In the genomic region with DNA sequence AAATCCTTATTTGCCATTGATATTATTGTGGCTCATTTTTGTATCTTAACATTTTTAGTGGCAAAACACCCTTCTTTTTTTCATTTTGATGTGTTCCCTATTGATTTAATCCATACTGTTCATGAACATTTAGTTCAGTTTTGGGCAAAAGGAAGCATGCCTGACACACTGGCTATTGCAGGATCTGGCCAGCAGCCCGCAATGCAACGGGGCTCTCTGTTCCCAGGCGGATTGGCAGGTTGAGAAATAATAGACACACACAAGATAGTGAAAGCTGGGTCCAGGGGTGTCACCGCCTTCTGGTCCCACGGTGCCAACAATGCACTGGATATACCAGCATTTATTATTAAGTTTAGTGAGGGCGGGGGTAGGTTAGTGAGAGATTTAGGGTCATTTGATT, we compare ENCODE assay signal across 5 cellular contexts. TPM values are rescaled to one million over a fixed set of nuclear protein-coding genes. Genes with fewer than 3 reads are reported as not detected.
"Had no signal": no experiment of that assay in that cellular context is flagged by ENCODE, and none has a peak within 500 bp of the region (broad histone marks: within the 10 kb centered on the region; RNA-seq: fewer than 3 reads in every experiment).

No MANE protein-coding gene starts in this region.

RNA-seq across cellular contexts. Expression of gene FAM47E, which starts 30.1 kb away (rescaled TPM):
- total RNA-seq: activated CD4-positive, alpha-beta memory T cell treated with anti-CD3 and anti-CD28 coated beads, Interleukin-2, amount 10 ng/mL, durations not matched to agents 7 days and 5 days; activated CD4-positive, alpha-beta T cell treated with anti-CD3 and anti-CD28 coated beads for 36 hours; activated CD8-positive, alpha-beta T cell treated with anti-CD3 and anti-CD28 coated beads, Interleukin-2, amount 10 ng/mL, durations not matched to agents 7 days and 5 days; activated T-helper 2 cell treated with anti-CD3 and anti-CD28 coated beads, Interferon-gamma antibody, Interleukin-2, Interleukin-4, amounts not matched to agents 10 μg/mL and 5 μg/mL and 100 μg/mL, durations not matched to agents 14 hours and 24 hours and 36 hours; ascending aorta had no signal
